In the genomic region with DNA sequence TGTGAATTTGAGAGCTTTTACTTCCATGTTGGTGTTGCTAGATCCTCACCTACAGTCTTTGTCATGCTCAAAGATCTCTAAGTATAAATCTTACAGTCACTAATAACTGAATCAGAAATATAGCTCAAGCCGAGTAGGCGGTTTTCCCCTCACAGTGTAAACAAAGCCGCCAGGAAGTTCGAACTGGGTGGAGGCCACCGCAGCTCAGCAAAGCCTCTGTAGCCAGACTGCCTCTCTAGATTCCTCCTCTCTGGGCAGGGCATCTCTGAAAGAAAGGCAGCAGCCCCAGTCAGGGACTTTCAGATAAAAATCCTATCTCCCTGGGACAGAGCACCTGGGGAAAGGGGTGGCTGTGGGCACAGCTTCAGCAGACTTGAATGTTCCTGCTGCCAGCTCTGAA, we compare ENCODE assay signal across 8 cellular contexts.
DNase-seq lines count a peak whose midpoint lies in the region; ATAC-seq and TF ChIP-seq lines count a peak whose summit lies in the region.
"Not testable (repeated sequence)": the region's sequence is repeated elsewhere in the genome, so short reads cannot be mapped to it uniquely, and the experiment has no call there.

No MANE protein-coding gene starts in this region.

- not testable (repeated sequence) for H3K27me3 Mint-ChIP-seq in Calu3 (ENCODE audit: unreplicated experiment); activated CD4-positive, alpha-beta T cell treated with anti-CD3 and anti-CD28 coated beads for 36 hours; activated naive CD8-positive, alpha-beta T cell treated with anti-CD3 and anti-CD28 coated beads, Interleukin-2, amount 10 ng/mL, durations not matched to agents 7 days and 5 days; natural killer cell treated with Interleukin-12 subunit alpha and Interleukin-12 subunit beta and Interleukin-15 and Interleukin-18, amount 100 ng/mL, for 72 hours; stimulated activated memory B cell treated with anti-CD40 and anti-IgM and Interleukin-4, amounts not matched to agents 10 μg/mL and 1 μg/mL and 100 μg/mL, for 72 hours

- H3K36me3 Mint-ChIP-seq in Calu3 (ENCODE audit: insufficient read depth, unreplicated experiment): not testable (repeated sequence)
- peaks cover 23% of the 10 kb centered on the region for H3K36me3 Mint-ChIP-seq in activated CD4-positive, alpha-beta T cell treated with anti-CD3 and anti-CD28 coated beads for 36 hours (ENCODE audit: low read depth)
- peaks cover 12% of the 10 kb centered on the region for H3K36me3 Mint-ChIP-seq in activated naive CD8-positive, alpha-beta T cell treated with anti-CD3 and anti-CD28 coated beads, Interleukin-2, amount 10 ng/mL, durations not matched to agents 7 days and 5 days
- peaks cover 15% of the 10 kb centered on the region for H3K36me3 Mint-ChIP-seq in natural killer cell treated with Interleukin-12 subunit alpha and Interleukin-12 subunit beta and Interleukin-15 and Interleukin-18, amount 100 ng/mL, for 72 hours
- H3K36me3 Mint-ChIP-seq in stimulated activated memory B cell treated with anti-CD40 and anti-IgM and Interleukin-4, amounts not matched to agents 10 μg/mL and 1 μg/mL and 100 μg/mL, for 72 hours: peaks cover 28% of the 10 kb centered on the region

- not testable (repeated sequence) for H3K4me1 ChIP-seq in Panc1 (ENCODE audit: control insufficient read depth, insufficient read depth, low read length); fibroblast of lung (ENCODE audit: control insufficient read depth, extremely low read depth, insufficient read depth, low read length)

- not testable (repeated sequence) for H3K79me2 ChIP-seq in fibroblast of lung (ENCODE audit: control insufficient read depth, insufficient read depth, low read length)

- H3K27ac Mint-ChIP-seq in Calu3 (ENCODE audit: unreplicated experiment): not testable (repeated sequence)
- peak overlapping the region; percentile 75 for H3K27ac Mint-ChIP-seq in activated CD4-positive, alpha-beta T cell treated with anti-CD3 and anti-CD28 coated beads for 36 hours
- peak overlapping the region; percentile 34 for H3K27ac Mint-ChIP-seq in activated naive CD8-positive, alpha-beta T cell treated with anti-CD3 and anti-CD28 coated beads, Interleukin-2, amount 10 ng/mL, durations not matched to agents 7 days and 5 days
- peak overlapping the region; percentile 11 to 49 for H3K27ac Mint-ChIP-seq in natural killer cell treated with Interleukin-12 subunit alpha and Interleukin-12 subunit beta and Interleukin-15 and Interleukin-18, amount 100 ng/mL, for 72 hours
- peak overlapping the region; percentile 50 for H3K27ac Mint-ChIP-seq in stimulated activated memory B cell treated with anti-CD40 and anti-IgM and Interleukin-4, amounts not matched to agents 10 μg/mL and 1 μg/mL and 100 μg/mL, for 72 hours

- TF ChIP-seq CTCF in Calu3 (IDR thresholded peaks at IDR 0.05; ENCODE audit: unreplicated experiment); Panc1 (IDR thresholded peaks at IDR 0.05); fibroblast of lung (conservative IDR thresholded peaks at IDR 0.05 in 1 of 2, IDR thresholded peaks at IDR 0.05 in 1 of 2; ENCODE audit: low read depth in 1 of 2, low read length in 2 of 2): not testable (repeated sequence)

- peak; percentile 53 for DNase-seq in Calu3
- not testable (repeated sequence) for DNase-seq in Panc1 (ENCODE audit: low read depth, low spot score); activated naive CD8-positive, alpha-beta T cell treated with anti-CD3 and anti-CD28 coated beads, Interleukin-2, amount 10 ng/mL, durations not matched to agents 7 days and 5 days; natural killer cell treated with Interleukin-12 subunit alpha and Interleukin-12 subunit beta and Interleukin-15 and Interleukin-18, amount 100 ng/mL, for 72 hours (ENCODE audit: low spot score)
- peak; percentile 37 for DNase-seq in activated CD4-positive, alpha-beta T cell treated with anti-CD3 and anti-CD28 coated beads for 36 hours
- DNase-seq in activated T-cell treated with anti-CD3 and anti-CD28 coated beads, Interleukin-2, amount 50 U/mL, for 48 hours: peak; percentile 19 to 28
- peak; percentile 29 to 36 for DNase-seq in fibroblast of lung (ENCODE audit: low read depth in 2 of 2)

- BruUV-seq in Calu3 (replicated peaks; lab: Mats Ljungman, UMichigan); Panc1 (replicated peaks; lab: Mats Ljungman, UMichigan): not testable (repeated sequence)

- intact Hi-C loops in Calu3 (cut with micrococcal nuclease; ENCODE audit: unreplicated experiment): loop anchor here (5.0 kb wide), 2 partner anchors 44 to 79 kb away; partner anchors contain the start of gene AMMECR1
- intact Hi-C loops in Panc1 (cut with micrococcal nuclease; ENCODE audit: unreplicated experiment); activated CD4-positive, alpha-beta T cell treated with anti-CD3 and anti-CD28 coated beads for 36 hours (cut with DNase I, micrococcal nuclease): not testable (repeated sequence)

- H4K20me1 ChIP-seq in fibroblast of lung (ENCODE audit: control insufficient read depth, extremely low read depth, insufficient read depth, low read length): not testable (repeated sequence)

- H3K4me1 Mint-ChIP-seq in Calu3 (ENCODE audit: low read depth, unreplicated experiment): peaks cover 56% of the 10 kb centered on the region
- peaks cover 22% of the 10 kb centered on the region for H3K4me1 Mint-ChIP-seq in activated CD4-positive, alpha-beta T cell treated with anti-CD3 and anti-CD28 coated beads for 36 hours
- H3K4me1 Mint-ChIP-seq in activated naive CD8-positive, alpha-beta T cell treated with anti-CD3 and anti-CD28 coated beads, Interleukin-2, amount 10 ng/mL, durations not matched to agents 7 days and 5 days: not testable (repeated sequence)
- H3K4me1 Mint-ChIP-seq in natural killer cell treated with Interleukin-12 subunit alpha and Interleukin-12 subunit beta and Interleukin-15 and Interleukin-18, amount 100 ng/mL, for 72 hours (ENCODE audit: low read depth in 2 of 2): peaks cover 15 to 24% of the 10 kb centered on the region in 2 donors
- peaks cover 17% of the 10 kb centered on the region for H3K4me1 Mint-ChIP-seq in stimulated activated memory B cell treated with anti-CD40 and anti-IgM and Interleukin-4, amounts not matched to agents 10 μg/mL and 1 μg/mL and 100 μg/mL, for 72 hours

- not testable (repeated sequence) for H3K27ac ChIP-seq in Panc1 (ENCODE audit: low read length); fibroblast of lung (ENCODE audit: insufficient read depth, low read length)

- not testable (repeated sequence) for H3K9me3 ChIP-seq in Panc1 (ENCODE audit: control insufficient read depth, insufficient read depth, low read depth, low read length); fibroblast of lung (ENCODE audit: control insufficient read depth, insufficient read depth, low read depth, low read length)

- not testable (repeated sequence) for H3K9me3 Mint-ChIP-seq in Calu3 (ENCODE audit: low read depth, unreplicated experiment); activated naive CD8-positive, alpha-beta T cell treated with anti-CD3 and anti-CD28 coated beads, Interleukin-2, amount 10 ng/mL, durations not matched to agents 7 days and 5 days; natural killer cell treated with Interleukin-12 subunit alpha and Interleukin-12 subunit beta and Interleukin-15 and Interleukin-18, amount 100 ng/mL, for 72 hours; stimulated activated memory B cell treated with anti-CD40 and anti-IgM and Interleukin-4, amounts not matched to agents 10 μg/mL and 1 μg/mL and 100 μg/mL, for 72 hours
- H3K9me3 Mint-ChIP-seq in activated CD4-positive, alpha-beta T cell treated with anti-CD3 and anti-CD28 coated beads for 36 hours (ENCODE audit: low read depth): peaks cover 17% of the 10 kb centered on the region

- H3K4me3 ChIP-seq in Panc1 (ENCODE audit: low read depth in 2 of 2, low read length in 2 of 2); fibroblast of lung (replicated peaks in 1 of 4; ENCODE audit: control extremely low read depth in 1 of 4, insufficient read depth in 1 of 4, low read depth in 3 of 4, low read length in 4 of 4): not testable (repeated sequence)

- 0 out of 2 replicates have a peak, but pooled peaks have one; percentile 51 for ATAC-seq in Panc1
- ATAC-seq in activated CD4-positive, alpha-beta T cell treated with anti-CD3 and anti-CD28 coated beads for 36 hours: peak; percentile 26
- not testable (repeated sequence) for ATAC-seq in activated naive CD8-positive, alpha-beta T cell treated with anti-CD3 and anti-CD28 coated beads, Interleukin-2, amount 10 ng/mL, durations not matched to agents 7 days and 5 days (ENCODE audit: low read depth); natural killer cell treated with Interleukin-12 subunit alpha and Interleukin-12 subunit beta and Interleukin-15 and Interleukin-18, amount 100 ng/mL, for 72 hours; stimulated activated memory B cell treated with anti-CD40 and anti-IgM and Interleukin-4, amounts not matched to agents 10 μg/mL and 1 μg/mL and 100 μg/mL, for 72 hours

- not testable (repeated sequence) for H3K9ac ChIP-seq in fibroblast of lung (ENCODE audit: insufficient read depth, low read length)

- POLR2A ChIA-PET in Panc1 (lab: Charles Lee); activated CD4-positive, alpha-beta T cell treated with anti-CD3 and anti-CD28 coated beads for 36 hours (lab: Charles Lee); activated naive CD8-positive, alpha-beta T cell treated with anti-CD3 and anti-CD28 coated beads, Interleukin-2, amount 10 ng/mL, durations not matched to agents 7 days and 5 days (lab: Charles Lee): not testable (repeated sequence)

- H2AFZ ChIP-seq in fibroblast of lung (ENCODE audit: low read length): not testable (repeated sequence)

- CTCF ChIA-PET in Calu3 (lab: Charles Lee): interaction anchor here (1.1 to 1.5 kb wide), 3 partner anchors 28 to 157 kb away, joined by 3 to 7 read pairs (median 4); no protein-coding TSS in a partner anchor
- CTCF ChIA-PET in Panc1 (lab: Charles Lee): not testable (repeated sequence)
- CTCF ChIA-PET in activated CD4-positive, alpha-beta T cell treated with anti-CD3 and anti-CD28 coated beads for 36 hours (lab: Charles Lee): interaction anchor here (0.5 to 0.6 kb wide), 3 partner anchors 16 to 167 kb away, joined by 3 read pairs; no protein-coding TSS in a partner anchor

- not testable (repeated sequence) for H3K4me2 ChIP-seq in fibroblast of lung (ENCODE audit: extremely low read depth, insufficient read depth, low read length)

- in situ Hi-C loops in Panc1 (cut with HindIII; ENCODE audit: low pct_unique_long_range_greater_than_20kb, low sequenced_read_pairs): not testable (repeated sequence)

- not testable (repeated sequence) for H3K4me3 Mint-ChIP-seq in Calu3 (ENCODE audit: low read depth, unreplicated experiment); activated CD4-positive, alpha-beta T cell treated with anti-CD3 and anti-CD28 coated beads for 36 hours; activated naive CD8-positive, alpha-beta T cell treated with anti-CD3 and anti-CD28 coated beads, Interleukin-2, amount 10 ng/mL, durations not matched to agents 7 days and 5 days; natural killer cell treated with Interleukin-12 subunit alpha and Interleukin-12 subunit beta and Interleukin-15 and Interleukin-18, amount 100 ng/mL, for 72 hours; stimulated activated memory B cell treated with anti-CD40 and anti-IgM and Interleukin-4, amounts not matched to agents 10 μg/mL and 1 μg/mL and 100 μg/mL, for 72 hours

- H3K36me3 ChIP-seq in Panc1 (ENCODE audit: control insufficient read depth, insufficient read depth, low read length); fibroblast of lung (ENCODE audit: control insufficient read depth, insufficient read depth, low read length): not testable (repeated sequence)

- H3K27me3 ChIP-seq in Panc1 (ENCODE audit: control insufficient read depth, insufficient read depth, low read length); fibroblast of lung (ENCODE audit: control insufficient read depth, insufficient read depth, low read length): not testable (repeated sequence)
